ENCODE assay signal across 17 cellular contexts in the genomic region with DNA sequence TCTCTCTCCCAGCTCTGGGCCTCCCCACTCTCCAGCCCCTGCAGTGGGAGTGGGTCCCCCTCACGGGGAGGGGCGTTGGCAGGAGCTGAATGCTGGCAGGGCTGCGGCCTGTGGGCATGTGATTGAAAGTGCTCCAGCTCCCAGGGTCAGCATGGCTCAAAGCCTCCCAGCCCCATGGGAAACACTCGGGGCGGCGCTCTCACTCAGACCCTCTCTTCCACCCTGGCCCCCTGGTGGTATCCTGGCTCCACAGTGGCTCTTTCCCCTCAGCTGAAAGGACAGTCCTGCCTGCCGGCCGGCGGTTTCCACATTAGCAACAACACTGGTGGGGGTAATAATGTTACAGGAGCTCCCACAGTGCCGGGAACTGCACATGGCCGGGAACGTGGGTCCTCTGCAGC. TPM values are rescaled to one million over a fixed set of nuclear protein-coding genes. Genes with fewer than 3 reads are reported as not detected.
DNase-seq lines count a peak whose midpoint lies in the region; ATAC-seq, FAIRE-seq and TF ChIP-seq lines count a peak whose summit lies in the region.
"Had no signal": no experiment of that assay in that cellular context is flagged by ENCODE, and none has a peak within 500 bp of the region (broad histone marks: within the 10 kb centered on the region; RNA-seq: fewer than 3 reads in every experiment).

No MANE protein-coding gene starts in this region.

- H3K27ac ChIP-seq in astrocyte (ENCODE audit: low read depth, low read length) (no peak overlapping the region), aorta (ENCODE audit: low read depth in 1 of 2, low read length in 2 of 2) (peak overlapping the region in 1 of 2 donors; percentile 13)
- H3K27ac ChIP-seq: GM23248, right lobe of liver had no signal

- H3K36me3 Mint-ChIP-seq in astrocyte (ENCODE audit: low read depth, unreplicated experiment), result peaks cover 11% of the 10 kb centered on the region

- peak; percentile 12 for ATAC-seq in aorta (ENCODE audit: low FRiP score)
- ATAC-seq: Panc1; right lobe of liver; stimulated activated naive CD8-positive, alpha-beta T cell treated with anti-CD3 and anti-CD28 coated beads, Interleukin-15, Interleukin-2, amounts not matched to agents 100 U/mL and 50 U/mL, for 24 hours had no signal

- no peak overlapping the region for H2AFZ ChIP-seq in astrocyte (ENCODE audit: low read depth, low read length)
- H2AFZ ChIP-seq: GM23248 had no signal

- H3K27ac Mint-ChIP-seq in astrocyte (ENCODE audit: unreplicated experiment), result no peak overlapping the region

- WGBS in aorta, 2 donors, result 9 to 11% methylated on average over 12 of the region's 12 CpGs

- TF ChIP-seq CTCF in astrocyte (IDR thresholded peaks at IDR 0.05; ENCODE audit: insufficient read depth, low read depth, low read length), result peak; percentile 12

- H3K4me1 ChIP-seq in astrocyte (ENCODE audit: insufficient read depth, low read length), result peaks cover 15% of the 10 kb centered on the region
- no peaks in the 10 kb centered on the region for H3K4me1 ChIP-seq in aorta (ENCODE audit: control insufficient read depth in 1 of 2, insufficient read depth in 2 of 2, low read length in 2 of 2)

- H3K4me3 Mint-ChIP-seq in astrocyte (ENCODE audit: unreplicated experiment), result no peak overlapping the region
- H3K4me3 Mint-ChIP-seq: CD8-positive, alpha-beta memory T cell had no signal

- no peak overlapping the region for H3K9ac ChIP-seq in astrocyte (ENCODE audit: low read length)
- H3K9ac ChIP-seq: GM23248 had no signal

- no peak overlapping the region for H3K4me2 ChIP-seq in astrocyte (ENCODE audit: low read length)

- no peak for DNase-seq in astrocyte (ENCODE audit: low read depth)
- DNase-seq in head of caudate nucleus, result peak; percentile 72 to 96 (median 86)
- peak; percentile 76 for DNase-seq in occipital lobe (lab: John Stamatoyannopoulos, UW)
- no peak for DNase-seq in aorta
- no peak for DNase-seq in OCI-M2 (lab: John Stamatoyannopoulos, UW; ENCODE audit: unreplicated experiment)
- no peak for DNase-seq in NCI-H1048 (lab: John Stamatoyannopoulos, UW)
- DNase-seq in NK-92 (lab: John Stamatoyannopoulos, UW; ENCODE audit: unreplicated experiment), result no peak
- DNase-seq: GM23248; KG1; NCI-H1694; NCI-H510A; stimulated activated naive CD8-positive, alpha-beta T cell treated with anti-CD3 and anti-CD28 coated beads, Interleukin-15, Interleukin-2, amounts not matched to agents 100 U/mL and 50 U/mL, for 24 hours had no signal

- H3K27me3 ChIP-seq in astrocyte (ENCODE audit: insufficient read depth, low read length) (no peaks in the 10 kb centered on the region), aorta (ENCODE audit: control insufficient read depth in 1 of 2, insufficient read depth in 2 of 2, low read length in 1 of 2) (no peaks in the 10 kb centered on the region)
- H3K27me3 ChIP-seq: right lobe of liver had no signal

- H3K4me3 ChIP-seq in astrocyte (ENCODE audit: insufficient read depth, low read depth, low read length), result no peak overlapping the region
- H3K4me3 ChIP-seq in aorta (ENCODE audit: low read length in 2 of 2), result no peak overlapping the region
- H3K4me3 ChIP-seq: GM23248, right lobe of liver had no signal

- FAIRE-seq in astrocyte (lab: Jason Lieb, UNC), result no peak
- FAIRE-seq: colon had no signal

- H3K9me3 ChIP-seq in astrocyte (ENCODE audit: insufficient read depth, low read depth, low read length), result no peaks in the 10 kb centered on the region
- no peaks in the 10 kb centered on the region for H3K9me3 ChIP-seq in aorta (ENCODE audit: control insufficient read depth, low read length)
- H3K9me3 ChIP-seq: right lobe of liver had no signal

- H3K79me2 ChIP-seq in astrocyte (ENCODE audit: insufficient read depth, low read length), result peaks cover 3% of the 10 kb centered on the region

- H3K36me3 ChIP-seq in astrocyte (ENCODE audit: insufficient read depth, low read length) (peaks cover 4% of the 10 kb centered on the region), aorta (ENCODE audit: control insufficient read depth in 1 of 2, insufficient read depth in 2 of 2, low read length in 1 of 2) (no peaks in the 10 kb centered on the region)

- peaks cover 13% of the 10 kb centered on the region for H3K4me1 Mint-ChIP-seq in astrocyte (ENCODE audit: low read depth, unreplicated experiment)

- no peaks in the 10 kb centered on the region for H3K9me3 Mint-ChIP-seq in astrocyte (ENCODE audit: unreplicated experiment)
- H3K9me3 Mint-ChIP-seq: CD8-positive, alpha-beta memory T cell had no signal

- no peaks in the 10 kb centered on the region for H3K27me3 Mint-ChIP-seq in astrocyte (ENCODE audit: low read depth, unreplicated experiment)
- H3K27me3 Mint-ChIP-seq: CD8-positive, alpha-beta memory T cell had no signal

- intact Hi-C loops in head of caudate nucleus (cut with DNase I), result no loop called here
- intact Hi-C loops in aorta (cut with DNase I), result no loop called here

- peaks cover 35% of the 10 kb centered on the region for H4K20me1 ChIP-seq in astrocyte (ENCODE audit: insufficient read depth, low read length)

RNA-seq across cellular contexts. Expression of gene POLR3H, which starts 35.5 kb away (rescaled TPM):
- total RNA-seq in astrocyte, result 44.5 and 50.9 TPM in 2 replicates
- total RNA-seq in occipital lobe, result 23.7 TPM
- total RNA-seq in aorta, result 10 to 100 TPM; 25.3 to 29.2 TPM
- polyA plus RNA-seq in aorta, result 10 to 100 TPM in 1 of 2 donors, 1 to 10 TPM in 1; 9.4 to 21.0 TPM

RNA-seq across cellular contexts. Expression of gene ACO2, which starts 39.9 kb away (rescaled TPM):
- total RNA-seq in astrocyte (67.2 and 73.7 TPM in 2 replicates), occipital lobe (64.4 TPM), aorta (10 to 100 TPM; 53.7 to 60.7 TPM)
- polyA plus RNA-seq in aorta, result 10 to 100 TPM; 39.5 to 49.6 TPM

RNA-seq across cellular contexts. Expression of gene PHF5A, which starts 40.3 kb away (rescaled TPM):
- total RNA-seq in astrocyte, result 25.3 and 30.9 TPM in 2 replicates
- 35.7 TPM for total RNA-seq in occipital lobe
- 10 to 100 TPM; 22.5 to 27.0 TPM for total RNA-seq in aorta
- 10 to 100 TPM; 29.8 to 43.1 TPM for polyA plus RNA-seq in aorta

RNA-seq across cellular contexts. Expression of gene CSDC2, which starts 52.0 kb away (rescaled TPM):
- total RNA-seq in astrocyte, result 10.3 and 11.4 TPM in 2 replicates
- 9.4 TPM for total RNA-seq in occipital lobe
- total RNA-seq in aorta, result 10 to 100 TPM; 28.2 to 76.9 TPM
- polyA plus RNA-seq in aorta, result 100 to 1,000 TPM in 1 of 2 donors, 10 to 100 TPM in 1; 19.2 to 129 TPM
- total RNA-seq: CD8-positive, alpha-beta memory T cell; GM23248; T-helper 2 cell treated with Interferon-gamma antibody and Interleukin-4, amounts not matched to agents 100 ng/mL and 5 ng/mL, for 36 hours had no signal
- polyA plus RNA-seq: CD8-positive, alpha-beta memory T cell had no signal

Comparison
In these comparisons a context has a peak if more than half of its experiments do, and no peak if none do; other contexts are left out.
1. DNase-seq: peak in head of caudate nucleus (42 of 42) and occipital lobe (single experiment); none in astrocyte (single experiment), aorta (0 of 2), OCI-M2 (single experiment), NCI-H1048 (single experiment) and NK-92 (single experiment).